ENCODE assay signal across 19 cellular contexts in the genomic region with DNA sequence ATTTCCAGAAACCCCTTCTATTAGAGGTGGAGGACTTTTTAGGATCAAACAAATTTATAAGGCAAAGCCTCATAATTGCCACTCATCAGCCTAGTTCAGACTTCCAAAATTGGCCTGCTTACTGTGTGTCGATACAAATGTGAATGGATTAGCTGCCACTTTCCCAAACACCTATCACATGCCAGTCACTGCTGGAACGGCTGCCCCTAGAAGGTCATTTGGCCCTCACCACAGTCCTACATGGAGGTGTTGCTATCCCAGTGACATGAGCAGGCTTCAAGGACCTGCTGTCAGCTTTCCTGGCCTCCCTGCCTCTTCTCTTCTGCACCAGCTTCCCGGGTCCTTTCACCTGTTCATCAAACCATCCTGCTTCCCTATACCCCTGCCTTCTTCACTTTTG.
"Had no signal": no experiment of that assay in that cellular context is flagged by ENCODE, and none has a peak within 500 bp of the region (broad histone marks: within the 10 kb centered on the region; RNA-seq: fewer than 3 reads in every experiment).

No MANE protein-coding gene starts in this region.

- ATAC-seq: effector memory CD8-positive, alpha-beta T cell; esophagus mucosa; foreskin keratinocyte; gastroesophageal sphincter; heart left ventricle; left colon; left lobe of liver; lower lobe of right lung; mucosa of descending colon had no signal

- H3K9me3 ChIP-seq: colonic mucosa, gastroesophageal sphincter, heart left ventricle, left ventricle myocardium inferior, lower lobe of right lung, mucosa of descending colon had no signal

- H3K36me3 ChIP-seq: colonic mucosa, gastroesophageal sphincter, heart left ventricle, left ventricle myocardium inferior, lower lobe of right lung had no signal

- H3K4me3 ChIP-seq: colonic mucosa, gastroesophageal sphincter, heart left ventricle, left ventricle myocardium inferior, lower lobe of right lung, mucosa of descending colon had no signal

- DNase-seq: colonic mucosa; cortex of kidney; effector CD8-positive, alpha-beta T cell; effector memory CD8-positive, alpha-beta T cell; endodermal cell; erythroblast; foreskin keratinocyte; heart left ventricle; hippocampal formation; left colon; left ventricle myocardium inferior; lower lobe of right lung; mesenchymal stem cell; mucosa of descending colon; naive B cell had no signal

- H3K27ac ChIP-seq: colonic mucosa, epithelial cell of prostate, foreskin keratinocyte, gastroesophageal sphincter, heart left ventricle, left ventricle myocardium inferior, lower lobe of right lung had no signal

- H3K4me1 ChIP-seq: colonic mucosa, foreskin keratinocyte, gastroesophageal sphincter, heart left ventricle, left ventricle myocardium inferior, lower lobe of right lung had no signal

- H3K27me3 ChIP-seq: colonic mucosa had no signal
